In the genomic region with DNA sequence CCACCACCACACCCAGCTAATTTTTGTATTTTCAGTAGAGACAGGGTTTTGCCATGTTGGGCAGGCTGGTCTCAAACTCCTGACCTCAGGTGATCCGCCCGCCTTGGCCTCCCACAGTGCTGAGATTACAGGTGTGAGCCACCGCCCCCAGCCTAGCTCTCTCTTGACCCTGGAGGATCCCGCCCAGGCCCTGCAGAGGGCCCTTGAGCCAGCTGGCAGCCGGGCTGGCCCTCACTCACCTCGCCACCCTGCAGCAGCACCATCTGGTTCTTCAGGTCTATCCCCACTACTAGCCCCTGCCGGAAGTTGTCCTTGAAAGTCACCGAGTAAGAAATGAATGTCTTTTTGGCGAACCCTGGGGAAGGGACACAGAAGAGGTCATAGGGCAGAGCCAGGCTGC, we compare ENCODE assay signal across 5 cellular contexts. TPM values are rescaled to one million over a fixed set of nuclear protein-coding genes. Genes with fewer than 3 reads are reported as not detected.
A peak's percentile ranks its signal among the peaks of the same experiment; 100 is the strongest.
DNase-seq lines count a peak whose midpoint lies in the region; ATAC-seq, FAIRE-seq and TF ChIP-seq lines count a peak whose summit lies in the region.
"Not testable (repeated sequence)": the region's sequence is repeated elsewhere in the genome, so short reads cannot be mapped to it uniquely, and the experiment has no call there.

No MANE protein-coding gene starts in this region.

- H3K4me1 Mint-ChIP-seq in astrocyte (ENCODE audit: low read depth, unreplicated experiment); stimulated activated effector memory CD8-positive, alpha-beta T cell treated with anti-CD3 and anti-CD28 coated beads, Interleukin-12 subunit alpha, Interleukin-12 subunit beta, amount 100 ng/mL, for 72 hours: not testable (repeated sequence)

- peaks cover 0 to 11% (median 0%) of the 10 kb centered on the region in 11 experiments; a peak in 3 of 22 replicates for H3K9me3 ChIP-seq in BLaER1 treated with 17β-estradiol and CSF1 and Interleukin-3, amounts not matched to agents 10 nM and 100 nM (replicated peaks in 1 of 11)
- H3K9me3 ChIP-seq in astrocyte (ENCODE audit: insufficient read depth, low read depth, low read length) = not testable (repeated sequence)

- ATAC-seq in esophagus mucosa = peak; percentile 41
- ATAC-seq in stimulated activated effector memory CD8-positive, alpha-beta T cell treated with anti-CD3 and anti-CD28 coated beads, Interleukin-12 subunit alpha, Interleukin-12 subunit beta, amount 100 ng/mL, for 72 hours = not testable (repeated sequence)

- H3K4me3 Mint-ChIP-seq in astrocyte (ENCODE audit: unreplicated experiment) = peak overlapping the region; percentile 14
- not testable (repeated sequence) for H3K4me3 Mint-ChIP-seq in stimulated activated effector memory CD8-positive, alpha-beta T cell treated with anti-CD3 and anti-CD28 coated beads, Interleukin-12 subunit alpha, Interleukin-12 subunit beta, amount 100 ng/mL, for 72 hours

- 0 out of 22 replicates have a peak overlapping the region, but pooled peaks of 1 of the 11 experiments have one; percentile 8 for H3K9ac ChIP-seq in BLaER1 treated with 17β-estradiol and CSF1 and Interleukin-3, amounts not matched to agents 10 nM and 100 nM
- H3K9ac ChIP-seq in astrocyte (ENCODE audit: low read length) = not testable (repeated sequence)

- not testable (repeated sequence) for H2AFZ ChIP-seq in astrocyte (ENCODE audit: low read depth, low read length)

- peaks cover 0 to 20% (median 0%) of the 10 kb centered on the region in 11 experiments; a peak in 5 of 22 replicates for H4K20me1 ChIP-seq in BLaER1 treated with 17β-estradiol and CSF1 and Interleukin-3, amounts not matched to agents 10 nM and 100 nM
- H4K20me1 ChIP-seq in astrocyte (ENCODE audit: insufficient read depth, low read length) = not testable (repeated sequence)

- not testable (repeated sequence) for H3K79me2 ChIP-seq in astrocyte (ENCODE audit: insufficient read depth, low read length)

- H3K36me3 Mint-ChIP-seq in astrocyte (ENCODE audit: low read depth, unreplicated experiment) = peaks cover 26% of the 10 kb centered on the region
- H3K36me3 Mint-ChIP-seq in stimulated activated effector memory CD8-positive, alpha-beta T cell treated with anti-CD3 and anti-CD28 coated beads, Interleukin-12 subunit alpha, Interleukin-12 subunit beta, amount 100 ng/mL, for 72 hours = peaks cover 48% of the 10 kb centered on the region

- not testable (repeated sequence) for H3K27me3 Mint-ChIP-seq in astrocyte (ENCODE audit: low read depth, unreplicated experiment)

- TF ChIP-seq CTCF in astrocyte (IDR thresholded peaks at IDR 0.05; ENCODE audit: insufficient read depth, low read depth, low read length) = not testable (repeated sequence)

- peaks cover 14 to 45% (median 33%) of the 10 kb centered on the region in 10 experiments for H3K4me1 ChIP-seq in BLaER1 treated with 17β-estradiol and CSF1 and Interleukin-3, amounts not matched to agents 10 nM and 100 nM
- H3K4me1 ChIP-seq in astrocyte (ENCODE audit: insufficient read depth, low read length) = not testable (repeated sequence)

- H3K36me3 ChIP-seq in BLaER1 treated with 17β-estradiol and CSF1 and Interleukin-3, amounts not matched to agents 10 nM and 100 nM = peaks cover 0 to 63% (median 28%) of the 10 kb centered on the region in 11 experiments; a peak in 19 of 22 replicates
- not testable (repeated sequence) for H3K36me3 ChIP-seq in astrocyte (ENCODE audit: insufficient read depth, low read length)

- not testable (repeated sequence) for FAIRE-seq in astrocyte (lab: Jason Lieb, UNC)

- not testable (repeated sequence) for H3K27me3 ChIP-seq in BLaER1 treated with 17β-estradiol and CSF1 and Interleukin-3, amounts not matched to agents 10 nM and 100 nM; astrocyte (ENCODE audit: insufficient read depth, low read length)

- peak overlapping the region in 7 of 11 experiments; percentile 8 to 53 (median 25); a peak in 10 of 22 replicates for H3K27ac ChIP-seq in BLaER1 treated with 17β-estradiol and CSF1 and Interleukin-3, amounts not matched to agents 10 nM and 100 nM
- H3K27ac ChIP-seq in astrocyte (ENCODE audit: low read depth, low read length) = not testable (repeated sequence)

- peak; percentile 14 to 58 for DNase-seq in NCI-H524 (lab: John Stamatoyannopoulos, UW)
- not testable (repeated sequence) for DNase-seq in astrocyte (ENCODE audit: low read depth); stimulated activated effector memory CD8-positive, alpha-beta T cell treated with anti-CD3 and anti-CD28 coated beads, Interleukin-12 subunit alpha, Interleukin-12 subunit beta, amount 100 ng/mL, for 72 hours (ENCODE audit: low spot score in 2 of 2)

- not testable (repeated sequence) for H3K4me3 ChIP-seq in BLaER1 treated with 17β-estradiol and CSF1 and Interleukin-3, amounts not matched to agents 10 nM and 100 nM; astrocyte (ENCODE audit: insufficient read depth, low read depth, low read length)

- not testable (repeated sequence) for H3K9me3 Mint-ChIP-seq in astrocyte (ENCODE audit: unreplicated experiment); stimulated activated effector memory CD8-positive, alpha-beta T cell treated with anti-CD3 and anti-CD28 coated beads, Interleukin-12 subunit alpha, Interleukin-12 subunit beta, amount 100 ng/mL, for 72 hours

- H3K27ac Mint-ChIP-seq in astrocyte (ENCODE audit: unreplicated experiment) = not testable (repeated sequence)
- peak overlapping the region; percentile 20 for H3K27ac Mint-ChIP-seq in stimulated activated effector memory CD8-positive, alpha-beta T cell treated with anti-CD3 and anti-CD28 coated beads, Interleukin-12 subunit alpha, Interleukin-12 subunit beta, amount 100 ng/mL, for 72 hours

- peak overlapping the region in 5 of 11 experiments; percentile 2 to 51 (median 27); a peak in 7 of 22 replicates for H3K4me2 ChIP-seq in BLaER1 treated with 17β-estradiol and CSF1 and Interleukin-3, amounts not matched to agents 10 nM and 100 nM
- H3K4me2 ChIP-seq in astrocyte (ENCODE audit: low read length) = not testable (repeated sequence)

RNA-seq across cellular contexts. Expression of gene AIFM2, which starts 9.5 kb away (rescaled TPM):
- total RNA-seq in astrocyte (7.1 and 7.5 TPM in 2 replicates), esophagus mucosa (3.7 TPM)

RNA-seq across cellular contexts. Expression of gene TYSND1, which starts 23.3 kb away (rescaled TPM):
- total RNA-seq in astrocyte (8.7 and 8.9 TPM in 2 replicates), esophagus mucosa (16.0 TPM)

RNA-seq across cellular contexts. Expression of gene SAR1A, which starts 47.1 kb away (rescaled TPM):
- 228 and 239 TPM in 2 replicates for total RNA-seq in astrocyte
- 67.6 TPM for total RNA-seq in esophagus mucosa
